Comparison of ENCODE assay signal across 13 cellular contexts in the genomic region with DNA sequence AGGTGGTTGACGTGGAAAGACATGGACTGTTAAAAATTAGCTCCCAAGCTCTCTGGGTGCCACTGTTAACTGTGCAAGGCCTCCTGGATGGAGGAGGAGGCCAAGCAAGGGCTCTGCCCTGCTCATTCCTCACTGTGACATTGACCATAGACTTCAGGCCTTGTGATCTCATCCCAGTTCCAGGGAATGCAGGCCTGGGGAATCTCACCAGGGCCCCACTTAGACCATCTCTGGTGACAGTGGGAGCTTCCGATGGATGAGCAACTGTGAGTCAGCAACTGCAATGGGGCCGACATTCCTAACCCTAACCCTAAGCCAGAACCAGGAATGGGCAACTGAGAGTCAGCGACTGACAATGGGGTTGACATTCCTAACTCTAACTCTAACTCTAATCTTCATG. TPM values are rescaled to one million over a fixed set of nuclear protein-coding genes. Genes with fewer than 3 reads are reported as not detected.
DNase-seq lines count a peak whose midpoint lies in the region; ATAC-seq and TF ChIP-seq lines count a peak whose summit lies in the region.
"Had no signal": no experiment of that assay in that cellular context is flagged by ENCODE, and none has a peak within 500 bp of the region (broad histone marks: within the 10 kb centered on the region; RNA-seq: fewer than 3 reads in every experiment).

No MANE protein-coding gene starts in this region.

- no peak for ATAC-seq in CD4-positive, CD25-positive, alpha-beta regulatory T cell (ENCODE audit: low read depth in 2 of 2)
- ATAC-seq in T-cell (replicated peaks in 1 of 4) (no peak), upper lobe of right lung (no peak)

- POLR2A ChIA-PET in T-cell (lab: Charles Lee): no interaction called here

- no peaks in the 10 kb centered on the region for H3K9me3 ChIP-seq in CD4-positive, CD25-positive, alpha-beta regulatory T cell (ENCODE audit: control insufficient read depth in 2 of 2, low read length in 2 of 2)
- no peaks in the 10 kb centered on the region for H3K9me3 ChIP-seq in upper lobe of right lung
- H3K9me3 ChIP-seq: breast epithelium had no signal

- no peaks in the 10 kb centered on the region for H3K36me3 Mint-ChIP-seq in CD4-positive, CD25-positive, alpha-beta regulatory T cell
- H3K36me3 Mint-ChIP-seq in activated naive CD8-positive, alpha-beta T cell treated with anti-CD3 and anti-CD28 coated beads for 36 hours: peaks cover 1% of the 10 kb centered on the region
- peaks cover 4% of the 10 kb centered on the region for H3K36me3 Mint-ChIP-seq in T-cell

- DNase-seq in CD4-positive, CD25-positive, alpha-beta regulatory T cell: no peak
- DNase-seq in HL-60 (ENCODE audit: low read depth in 1 of 2, low spot score in 1 of 2) (no peak), islet precursor cell (peak; percentile 97), NCI-H82 (lab: John Stamatoyannopoulos, UW) (no peak), T-cell (no peak), upper lobe of right lung (no peak)
- DNase-seq in activated naive CD8-positive, alpha-beta T cell treated with anti-CD3 and anti-CD28 coated beads for 36 hours: no peak
- DNase-seq in stimulated activated naive CD4-positive, alpha-beta T cell (lab: John Stamatoyannopoulos, UW): no peak
- DNase-seq: C1 segment of cervical spinal cord, NCI-H2227 treated with DMSO at 0.1 percent for 48 hours had no signal

- H3K27me3 Mint-ChIP-seq in CD4-positive, CD25-positive, alpha-beta regulatory T cell: no peaks in the 10 kb centered on the region
- H3K27me3 Mint-ChIP-seq in activated naive CD8-positive, alpha-beta T cell treated with anti-CD3 and anti-CD28 coated beads for 36 hours: no peaks in the 10 kb centered on the region
- no peaks in the 10 kb centered on the region for H3K27me3 Mint-ChIP-seq in T-cell

- peak overlapping the region; percentile 22 for H3K4me3 ChIP-seq in CD4-positive, CD25-positive, alpha-beta regulatory T cell (ENCODE audit: low read depth, low read length)
- H3K4me3 ChIP-seq in HL-60 (replicated peaks; ENCODE audit: insufficient read depth, low read length) (no peak overlapping the region), upper lobe of right lung (no peak overlapping the region)
- H3K4me3 ChIP-seq: breast epithelium had no signal

- H3K27ac ChIP-seq in CD4-positive, CD25-positive, alpha-beta regulatory T cell (ENCODE audit: insufficient read depth, low read length, poor library complexity, severe bottlenecking): peak overlapping the region; percentile 48
- H3K27ac ChIP-seq in HL-60 (replicated peaks) (peak overlapping the region; percentile 60), upper lobe of right lung (no peak overlapping the region)
- H3K27ac ChIP-seq: breast epithelium had no signal

- TF ChIP-seq CTCF in HL-60 (IDR thresholded peaks at IDR 0.05; ENCODE audit: insufficient read depth, low read length) (no peak), upper lobe of right lung (IDR thresholded peaks at IDR 0.05) (no peak)

- H3K4me1 Mint-ChIP-seq in CD4-positive, CD25-positive, alpha-beta regulatory T cell: peaks cover 3 to 35% (median 20%) of the 10 kb centered on the region in 4 donors
- peaks cover 22% of the 10 kb centered on the region for H3K4me1 Mint-ChIP-seq in activated naive CD8-positive, alpha-beta T cell treated with anti-CD3 and anti-CD28 coated beads for 36 hours
- H3K4me1 Mint-ChIP-seq in T-cell: peaks cover 0 to 8% (median 4%) of the 10 kb centered on the region in 3 donors

- no peaks in the 10 kb centered on the region for H3K36me3 ChIP-seq in CD4-positive, CD25-positive, alpha-beta regulatory T cell (ENCODE audit: control insufficient read depth, insufficient read depth, low read length)
- H3K36me3 ChIP-seq in upper lobe of right lung: no peaks in the 10 kb centered on the region
- H3K36me3 ChIP-seq: breast epithelium had no signal

- peaks cover 71% of the 10 kb centered on the region for H3K4me1 ChIP-seq in CD4-positive, CD25-positive, alpha-beta regulatory T cell (ENCODE audit: control insufficient read depth, insufficient read depth, low read length, poor library complexity, severe bottlenecking)
- no peaks in the 10 kb centered on the region for H3K4me1 ChIP-seq in upper lobe of right lung
- H3K4me1 ChIP-seq: breast epithelium had no signal

- CTCF ChIA-PET in T-cell (lab: Charles Lee): no interaction called here

- peak overlapping the region in 1 of 4 donors; percentile 80 for H3K4me3 Mint-ChIP-seq in CD4-positive, CD25-positive, alpha-beta regulatory T cell
- no peak overlapping the region for H3K4me3 Mint-ChIP-seq in activated naive CD8-positive, alpha-beta T cell treated with anti-CD3 and anti-CD28 coated beads for 36 hours
- no peak overlapping the region for H3K4me3 Mint-ChIP-seq in T-cell

- no peaks in the 10 kb centered on the region for H3K27me3 ChIP-seq in CD4-positive, CD25-positive, alpha-beta regulatory T cell (ENCODE audit: control insufficient read depth, insufficient read depth, low read length)
- H3K27me3 ChIP-seq in HL-60 (ENCODE audit: insufficient read depth, poor library complexity, severe bottlenecking) (no peaks in the 10 kb centered on the region), upper lobe of right lung (no peaks in the 10 kb centered on the region)
- H3K27me3 ChIP-seq: breast epithelium had no signal

- H3K27ac Mint-ChIP-seq in CD4-positive, CD25-positive, alpha-beta regulatory T cell: peak overlapping the region in 1 of 3 donors; percentile 88
- H3K27ac Mint-ChIP-seq in activated naive CD8-positive, alpha-beta T cell treated with anti-CD3 and anti-CD28 coated beads for 36 hours: peak overlapping the region; percentile 88
- no peak overlapping the region for H3K27ac Mint-ChIP-seq in T-cell

- intact Hi-C loops in upper lobe of right lung (cut with DNase I): no loop called here

- peaks cover 0 to 3% (median 0%) of the 10 kb centered on the region in 7 donors for H3K9me3 Mint-ChIP-seq in CD4-positive, CD25-positive, alpha-beta regulatory T cell
- peaks cover 5% of the 10 kb centered on the region for H3K9me3 Mint-ChIP-seq in activated naive CD8-positive, alpha-beta T cell treated with anti-CD3 and anti-CD28 coated beads for 36 hours
- H3K9me3 Mint-ChIP-seq in T-cell: peaks cover 0 to 4% (median 0%) of the 10 kb centered on the region in 3 donors

RNA-seq across cellular contexts. Expression of a gene that starts 50.4 kb away (rescaled TPM):
- not detected for total RNA-seq in CD4-positive, CD25-positive, alpha-beta regulatory T cell
- not detected for polyA plus RNA-seq in CD4-positive, CD25-positive, alpha-beta regulatory T cell
- not detected for total RNA-seq in activated naive CD8-positive, alpha-beta T cell treated with anti-CD3 and anti-CD28 coated beads for 36 hours
- total RNA-seq in T-cell: not detected
- total RNA-seq in upper lobe of right lung: not detected
- total RNA-seq: skeletal muscle tissue had no signal
- polyA plus RNA-seq: neural cell had no signal
